20 cellular contexts compared by ENCODE assay signal in genomic region chr6:72789145-72789544, GRCh38.
"Had no signal": no experiment of that assay in that cellular context is flagged by ENCODE, and none has a peak within 500 bp of the region (broad histone marks: within the 10 kb centered on the region; RNA-seq: fewer than 3 reads in every experiment).

No MANE protein-coding gene starts in this region.

- H3K27me3 ChIP-seq: neutrophil, pancreas, sigmoid colon, spleen had no signal

- ATAC-seq: activated T-helper 17 cell treated with anti-CD3 and anti-CD28 coated beads, Interleukin-2, amount 50 U/mL, for 72 hours; left colon; lower lobe of right lung; natural killer cell treated with Interleukin-12 subunit alpha and Interleukin-12 subunit beta and Interleukin-15 and Interleukin-18, amount 100 ng/mL, for 72 hours; pancreas; stimulated activated naive B cell treated with anti-CD40 and anti-IgM and Interleukin-4, amounts not matched to agents 10 μg/mL and 1 μg/mL and 100 μg/mL, for 72 hours; WTC11 had no signal

- H3K4me3 Mint-ChIP-seq: activated CD4-positive, alpha-beta memory T cell treated with anti-CD3 and anti-CD28 coated beads, Interleukin-2, amount 10 ng/mL, durations not matched to agents 7 days and 5 days; activated naive CD8-positive, alpha-beta T cell treated with anti-CD3 and anti-CD28 coated beads for 36 hours; activated T-helper 17 cell treated with anti-CD3 and anti-CD28 coated beads, Interleukin-2, amount 50 U/mL, for 72 hours; mesothelial cell of epicardium; natural killer cell treated with Interleukin-12 subunit alpha and Interleukin-12 subunit beta and Interleukin-15 and Interleukin-18, amount 100 ng/mL, for 72 hours; stimulated activated naive B cell treated with anti-CD40 and anti-IgM and Interleukin-4, amounts not matched to agents 10 μg/mL and 1 μg/mL and 100 μg/mL, for 72 hours; T-helper 2 cell treated with Interferon-gamma antibody and Interleukin-4, amounts not matched to agents 5 μg/mL and 100 μg/mL, for 36 hours; WTC11 had no signal

- H3K36me3 Mint-ChIP-seq: mesothelial cell of epicardium; natural killer cell treated with Interleukin-12 subunit alpha and Interleukin-12 subunit beta and Interleukin-15 and Interleukin-18, amount 100 ng/mL, for 72 hours; WTC11 had no signal

- H3K36me3 ChIP-seq: lower lobe of right lung, neutrophil, pancreas, sigmoid colon, spleen, thoracic aorta had no signal

- H3K27ac Mint-ChIP-seq: activated CD4-positive, alpha-beta memory T cell treated with anti-CD3 and anti-CD28 coated beads, Interleukin-2, amount 10 ng/mL, durations not matched to agents 7 days and 5 days; activated naive CD8-positive, alpha-beta T cell treated with anti-CD3 and anti-CD28 coated beads for 36 hours; activated T-helper 17 cell treated with anti-CD3 and anti-CD28 coated beads, Interleukin-2, amount 50 U/mL, for 72 hours; mesothelial cell of epicardium; natural killer cell treated with Interleukin-12 subunit alpha and Interleukin-12 subunit beta and Interleukin-15 and Interleukin-18, amount 100 ng/mL, for 72 hours; stimulated activated naive B cell treated with anti-CD40 and anti-IgM and Interleukin-4, amounts not matched to agents 10 μg/mL and 1 μg/mL and 100 μg/mL, for 72 hours; T-helper 2 cell treated with Interferon-gamma antibody and Interleukin-4, amounts not matched to agents 5 μg/mL and 100 μg/mL, for 36 hours; WTC11 had no signal

- H3K9me3 Mint-ChIP-seq: activated CD4-positive, alpha-beta memory T cell treated with anti-CD3 and anti-CD28 coated beads, Interleukin-2, amount 10 ng/mL, durations not matched to agents 7 days and 5 days; activated naive CD8-positive, alpha-beta T cell treated with anti-CD3 and anti-CD28 coated beads for 36 hours; activated T-helper 17 cell treated with anti-CD3 and anti-CD28 coated beads, Interleukin-2, amount 50 U/mL, for 72 hours; natural killer cell treated with Interleukin-12 subunit alpha and Interleukin-12 subunit beta and Interleukin-15 and Interleukin-18, amount 100 ng/mL, for 72 hours; stimulated activated naive B cell treated with anti-CD40 and anti-IgM and Interleukin-4, amounts not matched to agents 10 μg/mL and 1 μg/mL and 100 μg/mL, for 72 hours; T-helper 2 cell treated with Interferon-gamma antibody and Interleukin-4, amounts not matched to agents 5 μg/mL and 100 μg/mL, for 36 hours; WTC11 had no signal

- H3K4me3 ChIP-seq: lower lobe of right lung, pancreas, sigmoid colon, spleen, thoracic aorta had no signal

- H3K27me3 Mint-ChIP-seq: activated CD4-positive, alpha-beta memory T cell treated with anti-CD3 and anti-CD28 coated beads, Interleukin-2, amount 10 ng/mL, durations not matched to agents 7 days and 5 days; activated naive CD8-positive, alpha-beta T cell treated with anti-CD3 and anti-CD28 coated beads for 36 hours; activated T-helper 17 cell treated with anti-CD3 and anti-CD28 coated beads, Interleukin-2, amount 50 U/mL, for 72 hours; natural killer cell treated with Interleukin-12 subunit alpha and Interleukin-12 subunit beta and Interleukin-15 and Interleukin-18, amount 100 ng/mL, for 72 hours; stimulated activated naive B cell treated with anti-CD40 and anti-IgM and Interleukin-4, amounts not matched to agents 10 μg/mL and 1 μg/mL and 100 μg/mL, for 72 hours had no signal

- H3K4me1 ChIP-seq: pancreas, spleen had no signal

- FAIRE-seq: TTC549 had no signal

- H3K27ac ChIP-seq: lower lobe of right lung, neutrophil, pancreas, sigmoid colon, spleen, thoracic aorta had no signal

- H3K9me3 ChIP-seq: lower lobe of right lung, neutrophil, pancreas, sigmoid colon, spleen, thoracic aorta had no signal

- H3K4me1 Mint-ChIP-seq: activated CD4-positive, alpha-beta memory T cell treated with anti-CD3 and anti-CD28 coated beads, Interleukin-2, amount 10 ng/mL, durations not matched to agents 7 days and 5 days; activated T-helper 17 cell treated with anti-CD3 and anti-CD28 coated beads, Interleukin-2, amount 50 U/mL, for 72 hours had no signal

- DNase-seq: activated CD4-positive, alpha-beta memory T cell treated with anti-CD3 and anti-CD28 coated beads, Interleukin-2, amount 10 ng/mL, durations not matched to agents 7 days and 5 days; activated CD4-positive, alpha-beta T cell treated with anti-CD3 and anti-CD28 coated beads for 4 hours; activated naive CD4-positive, alpha-beta T cell; activated naive CD8-positive, alpha-beta T cell treated with anti-CD3 and anti-CD28 coated beads for 36 hours; activated T-cell treated with anti-CD3 and anti-CD28 coated beads, Interleukin-2, amount 50 U/mL, for 1 hour; amniotic stem cell; left colon; lower lobe of right lung; pancreas; sigmoid colon; spleen; stimulated activated naive B cell treated with anti-CD40 and anti-IgM and Interleukin-4, amounts not matched to agents 10 μg/mL and 1 μg/mL and 100 μg/mL, for 72 hours had no signal
